Comparison of ENCODE assay signal across 8 cellular contexts in genomic region chr3:65672876-65673815, GRCh38.
A peak's percentile ranks its signal among the peaks of the same experiment; 100 is the strongest.
DNase-seq lines count a peak whose midpoint lies in the region; ATAC-seq and TF ChIP-seq lines count a peak whose summit lies in the region.

No MANE protein-coding gene starts in this region.

- H3K36me3 ChIP-seq in breast epithelium (no peaks in the 10 kb centered on the region), transverse colon (no peaks in the 10 kb centered on the region)

- 42 to 45% methylated on average over 8 to 11 of the region's 11 CpGs for WGBS in transverse colon (ENCODE audit: low coverage in 1 of 2), 2 donors

- no peak overlapping the region for H3K4me3 Mint-ChIP-seq in activated T-helper 17 cell treated with anti-CD3 and anti-CD28 coated beads, Interleukin-2, amount 50 U/mL, for 72 hours

- DNase-seq in CD1c-positive myeloid dendritic cell (ENCODE audit: extremely low spot score) (peak; percentile 5), NCI-H460 (ENCODE audit: extremely low read depth, low read depth) (peak; percentile 24), breast epithelium (ENCODE audit: low spot score in 2 of 2) (no peak), left colon (peak; percentile 25 to 70), transverse colon (peak; percentile 40), GM03348 (ENCODE audit: low spot score) (no peak)

- no peaks in the 10 kb centered on the region for H3K9me3 ChIP-seq in breast epithelium
- no peaks in the 10 kb centered on the region for H3K9me3 ChIP-seq in transverse colon

- TF ChIP-seq CTCF in breast epithelium (IDR thresholded peaks at IDR 0.05) (peak in 2 of 3 donors; percentile 31 to 48), transverse colon (IDR thresholded peaks at IDR 0.05) (peak; percentile 56 to 77 (median 68))

- H3K4me3 ChIP-seq in breast epithelium (no peak overlapping the region), transverse colon (no peak overlapping the region)

- no peaks in the 10 kb centered on the region for H3K4me1 ChIP-seq in breast epithelium
- no peaks in the 10 kb centered on the region for H3K4me1 ChIP-seq in transverse colon

- no peaks in the 10 kb centered on the region for H3K27me3 ChIP-seq in breast epithelium
- no peaks in the 10 kb centered on the region for H3K27me3 ChIP-seq in transverse colon

- TF ChIP-seq POLR2A in breast epithelium (IDR thresholded peaks at IDR 0.05): no peak
- TF ChIP-seq POLR2A in transverse colon (IDR thresholded peaks at IDR 0.05): no peak

- intact Hi-C loops in breast epithelium (cut with DNase I; ENCODE audit: low total_unique reads): no loop called here
- intact Hi-C loops in left colon (cut with DNase I, micrococcal nuclease): loop anchor here in 1 of 2 donors (10.0 kb wide), 1 partner anchor 228 kb away; no protein-coding TSS in a partner anchor
- intact Hi-C loops in transverse colon (cut with DNase I; ENCODE audit: low total_unique reads): loop anchor here (2.0 kb wide), 1 partner anchor 232 kb away; no protein-coding TSS in a partner anchor

- no peak overlapping the region for H3K27ac Mint-ChIP-seq in activated T-helper 17 cell treated with anti-CD3 and anti-CD28 coated beads, Interleukin-2, amount 50 U/mL, for 72 hours

- in situ Hi-C loops in transverse colon (cut with MboI; ENCODE audit: low pct_ligation_motif_present in 1 of 4, low pct_unique_long_range_greater_than_20kb in 1 of 4, low sequenced_read_pairs in 3 of 4): no loop called here

- no peak for TF ChIP-seq EP300 in transverse colon (IDR thresholded peaks at IDR 0.05; ENCODE audit: low read depth)

- H3K27ac ChIP-seq in breast epithelium (no peak overlapping the region), transverse colon (no peak overlapping the region)

- peak; percentile 56 for ATAC-seq in GM18502 (IDR thresholded peaks at IDR 0.05; ENCODE audit: poor library complexity, unreplicated experiment)
- ATAC-seq in left colon: peak; percentile 55
- ATAC-seq in activated T-helper 17 cell treated with anti-CD3 and anti-CD28 coated beads, Interleukin-2, amount 50 U/mL, for 72 hours (replicated peaks): no peak

- no peaks in the 10 kb centered on the region for H3K36me3 Mint-ChIP-seq in activated T-helper 17 cell treated with anti-CD3 and anti-CD28 coated beads, Interleukin-2, amount 50 U/mL, for 72 hours (ENCODE audit: low read depth)

- no peaks in the 10 kb centered on the region for H3K4me1 Mint-ChIP-seq in activated T-helper 17 cell treated with anti-CD3 and anti-CD28 coated beads, Interleukin-2, amount 50 U/mL, for 72 hours

- no peaks in the 10 kb centered on the region for H3K27me3 Mint-ChIP-seq in activated T-helper 17 cell treated with anti-CD3 and anti-CD28 coated beads, Interleukin-2, amount 50 U/mL, for 72 hours

- H3K9me3 Mint-ChIP-seq in activated T-helper 17 cell treated with anti-CD3 and anti-CD28 coated beads, Interleukin-2, amount 50 U/mL, for 72 hours: no peaks in the 10 kb centered on the region

Comparison
In these comparisons a context has a peak if more than half of its experiments do, and no peak if none do; other contexts are left out.
1. DNase-seq: peak in CD1c-positive myeloid dendritic cell (single experiment), NCI-H460 (single experiment), left colon (2 of 2) and transverse colon (single experiment); none in breast epithelium (0 of 2) and GM03348 (single experiment).